ENCODE assay signal across 23 cellular contexts in genomic region chr1:178781549-178781948, GRCh38.
"Had no signal": no experiment of that assay in that cellular context is flagged by ENCODE, and none has a peak within 500 bp of the region (broad histone marks: within the 10 kb centered on the region; RNA-seq: fewer than 3 reads in every experiment).

No MANE protein-coding gene starts in this region.

- H3K4me1 ChIP-seq: breast epithelium had no signal

- H3K4me3 ChIP-seq: breast epithelium, PC-9 had no signal

- H3K36me3 ChIP-seq: breast epithelium had no signal

- H3K9me3 Mint-ChIP-seq: activated CD8-positive, alpha-beta T cell treated with anti-CD3 and anti-CD28 coated beads for 36 hours; activated naive CD4-positive, alpha-beta T cell treated with anti-CD3 and anti-CD28 coated beads, Interleukin-2, amount 50 U/mL, for 24 hours; activated T-helper 1 cell treated with anti-CD3 and anti-CD28 coated beads, Interleukin-12 subunit alpha, Interleukin-12 subunit beta, Interleukin-2, Interleukin-4 antibody, amounts not matched to agents 30 ng/mL and 10 ng/mL and 1 ng/mL, durations not matched to agents 14 hours and 24 hours and 36 hours had no signal

- H3K27me3 Mint-ChIP-seq: activated CD4-positive, alpha-beta T cell treated with anti-CD3 and anti-CD28 coated beads for 36 hours; activated CD8-positive, alpha-beta T cell treated with anti-CD3 and anti-CD28 coated beads for 36 hours; activated naive CD4-positive, alpha-beta T cell treated with anti-CD3 and anti-CD28 coated beads, Interleukin-2, amount 50 U/mL, for 24 hours had no signal

- H3K27me3 ChIP-seq: breast epithelium had no signal

- H3K27ac Mint-ChIP-seq: activated CD4-positive, alpha-beta T cell treated with anti-CD3 and anti-CD28 coated beads for 36 hours; activated CD8-positive, alpha-beta T cell treated with anti-CD3 and anti-CD28 coated beads for 36 hours; activated naive CD4-positive, alpha-beta T cell treated with anti-CD3 and anti-CD28 coated beads, Interleukin-2, amount 50 U/mL, for 24 hours; activated T-helper 1 cell treated with anti-CD3 and anti-CD28 coated beads, Interleukin-12 subunit alpha, Interleukin-12 subunit beta, Interleukin-2, Interleukin-4 antibody, amounts not matched to agents 30 ng/mL and 10 ng/mL and 1 ng/mL, durations not matched to agents 14 hours and 24 hours and 36 hours; T-helper 17 cell had no signal

- H3K9me3 ChIP-seq: breast epithelium had no signal

- H3K27ac ChIP-seq: breast epithelium, PC-9 had no signal

- H3K4me2 ChIP-seq: PC-9 had no signal

- DNase-seq: activated CD4-positive, alpha-beta T cell treated with anti-CD3 and anti-CD28 coated beads for 36 hours; activated CD8-positive, alpha-beta memory T cell treated with anti-CD3 and anti-CD28 coated beads, Interleukin-2, amount 50 U/mL, for 48 hours; activated CD8-positive, alpha-beta T cell treated with anti-CD3 and anti-CD28 coated beads for 36 hours; activated effector memory CD4-positive, alpha-beta T cell treated with Interleukin-2 at 50 U/mL for 16 hours; activated naive CD4-positive, alpha-beta T cell; activated T-cell treated with anti-CD3 and anti-CD28 coated beads, Interleukin-2, amount 50 U/mL, for 1 hour; aorta; caudate nucleus; Karpas-422; MM.1S; NCI-H1105; NCI-H1436; NCI-H1694 treated with DMSO at 0.1 percent for 48 hours; NCI-H2029 treated with DMSO at 0.1 percent for 48 hours; NCI-H510A treated with DMSO at 0.1 percent for 48 hours; NCI-H69; PC-9; SHP77 treated with DMSO at 0.1 percent for 48 hours; T-helper 17 cell; T-helper 9 cell had no signal

- H3K4me3 Mint-ChIP-seq: activated CD4-positive, alpha-beta T cell treated with anti-CD3 and anti-CD28 coated beads for 36 hours; activated CD8-positive, alpha-beta T cell treated with anti-CD3 and anti-CD28 coated beads for 36 hours; activated naive CD4-positive, alpha-beta T cell treated with anti-CD3 and anti-CD28 coated beads, Interleukin-2, amount 50 U/mL, for 24 hours; activated T-helper 1 cell treated with anti-CD3 and anti-CD28 coated beads, Interleukin-12 subunit alpha, Interleukin-12 subunit beta, Interleukin-2, Interleukin-4 antibody, amounts not matched to agents 30 ng/mL and 10 ng/mL and 1 ng/mL, durations not matched to agents 14 hours and 24 hours and 36 hours; T-helper 17 cell had no signal

- H2AFZ ChIP-seq: PC-9 had no signal

- ATAC-seq: activated CD4-positive, alpha-beta T cell treated with anti-CD3 and anti-CD28 coated beads for 36 hours; activated CD8-positive, alpha-beta T cell treated with anti-CD3 and anti-CD28 coated beads for 36 hours; T-helper 17 cell had no signal
